ENCODE assay signal across 12 cellular contexts in genomic region chr19:10587022-10587838, GRCh38. TPM values are rescaled to one million over a fixed set of nuclear protein-coding genes. Genes with fewer than 3 reads are reported as not detected.
DNase-seq lines count a peak whose midpoint lies in the region; ATAC-seq and TF ChIP-seq lines count a peak whose summit lies in the region.
"Had no signal": no experiment of that assay in that cellular context is flagged by ENCODE, and none has a peak within 500 bp of the region (broad histone marks: within the 10 kb centered on the region; RNA-seq: fewer than 3 reads in every experiment).

Gene AP1M2 (minus strand): TSS chr19:10587312. CDS start chr19:10587231, 81 bp downstream.

- H3K27me3 Mint-ChIP-seq in stimulated activated naive B cell treated with anti-CD40 and anti-IgM and Interleukin-4, amounts not matched to agents 10 μg/mL and 1 μg/mL and 100 μg/mL, for 72 hours: peaks cover 7 to 9% of the 10 kb centered on the region in 2 donors

- DNase-seq in COR-L47 (lab: John Stamatoyannopoulos, UW) (peak; percentile 55), NCI-H146 treated with DMSO at 0.1 percent for 48 hours (lab: John Stamatoyannopoulos, UW; ENCODE audit: unreplicated experiment) (peak; percentile 72), epithelial cell of esophagus (ENCODE audit: low read depth) (peak; percentile 86), HCEC 1CT (no peak), heart right ventricle (no peak)
- DNase-seq in stimulated activated naive B cell treated with anti-CD40 and anti-IgM and Interleukin-4, amounts not matched to agents 10 μg/mL and 1 μg/mL and 100 μg/mL, for 72 hours: no peak
- DNase-seq: activated CD4-positive, alpha-beta memory T cell treated with anti-CD3 and anti-CD28 coated beads for 36 hours; adrenal gland had no signal

- peak within 1 kb of the TSS; percentile 88 for H3K9ac ChIP-seq in mucosa of stomach (ENCODE audit: low read length)
- H3K9ac ChIP-seq: BLaER1 had no signal

- peaks cover 9 to 14% of the 10 kb centered on the region in 2 donors for H3K4me1 Mint-ChIP-seq in stimulated activated naive B cell treated with anti-CD40 and anti-IgM and Interleukin-4, amounts not matched to agents 10 μg/mL and 1 μg/mL and 100 μg/mL, for 72 hours

- ATAC-seq in stimulated activated naive B cell treated with anti-CD40 and anti-IgM and Interleukin-4, amounts not matched to agents 10 μg/mL and 1 μg/mL and 100 μg/mL, for 72 hours (replicated peaks): no peak
- no peak for ATAC-seq in heart right ventricle
- ATAC-seq in GM21619 (IDR thresholded peaks at IDR 0.05; ENCODE audit: unreplicated experiment): no peak
- ATAC-seq: SK-N-SH treated with all-trans-retinoic acid at 6 μM for 48 hours had no signal

- TF ChIP-seq CTCF in epithelial cell of esophagus (IDR thresholded peaks at IDR 0.05; ENCODE audit: insufficient read depth, low read depth, low read length, missing control alignments) (no peak), heart right ventricle (IDR thresholded peaks at IDR 0.05) (no peak)

- no peaks in the 10 kb centered on the region for H3K36me3 Mint-ChIP-seq in stimulated activated naive B cell treated with anti-CD40 and anti-IgM and Interleukin-4, amounts not matched to agents 10 μg/mL and 1 μg/mL and 100 μg/mL, for 72 hours
- H3K36me3 Mint-ChIP-seq: activated CD4-positive, alpha-beta memory T cell treated with anti-CD3 and anti-CD28 coated beads for 36 hours had no signal

- no peaks in the 10 kb centered on the region for H3K9me3 Mint-ChIP-seq in stimulated activated naive B cell treated with anti-CD40 and anti-IgM and Interleukin-4, amounts not matched to agents 10 μg/mL and 1 μg/mL and 100 μg/mL, for 72 hours
- H3K9me3 Mint-ChIP-seq: activated CD4-positive, alpha-beta memory T cell treated with anti-CD3 and anti-CD28 coated beads for 36 hours had no signal

- H3K27ac Mint-ChIP-seq in stimulated activated naive B cell treated with anti-CD40 and anti-IgM and Interleukin-4, amounts not matched to agents 10 μg/mL and 1 μg/mL and 100 μg/mL, for 72 hours: no peak within 1 kb of the TSS
- H3K27ac Mint-ChIP-seq: activated CD4-positive, alpha-beta memory T cell treated with anti-CD3 and anti-CD28 coated beads for 36 hours had no signal

- H3K4me3 ChIP-seq in epithelial cell of esophagus (ENCODE audit: low read length) (peak within 1 kb of the TSS; percentile 80), mucosa of stomach (ENCODE audit: low read length) (peak within 1 kb of the TSS; percentile 67), heart right ventricle (no peak within 1 kb of the TSS)
- H3K4me3 ChIP-seq: adrenal gland, BLaER1 had no signal

- H3K9me3 ChIP-seq in mucosa of stomach (ENCODE audit: control insufficient read depth, low read length) (no peaks in the 10 kb centered on the region), heart right ventricle (no peaks in the 10 kb centered on the region)
- H3K9me3 ChIP-seq: adrenal gland, BLaER1 had no signal

- H3K36me3 ChIP-seq in mucosa of stomach (ENCODE audit: control insufficient read depth, insufficient read depth, low read length) (no peaks in the 10 kb centered on the region), heart right ventricle (no peaks in the 10 kb centered on the region)
- H3K36me3 ChIP-seq: adrenal gland, BLaER1 had no signal

- intact Hi-C loops in heart right ventricle (cut with DNase I): loop anchor here in 1 of 10 donors (10.0 kb wide), 1 partner anchor 208 kb away; no protein-coding TSS in a partner anchor

- WGBS in heart right ventricle, 2 donors: 19 to 23% methylated on average over 34 to 35 of the region's 35 CpGs

- no peak within 1 kb of the TSS for H3K4me3 Mint-ChIP-seq in stimulated activated naive B cell treated with anti-CD40 and anti-IgM and Interleukin-4, amounts not matched to agents 10 μg/mL and 1 μg/mL and 100 μg/mL, for 72 hours
- H3K4me3 Mint-ChIP-seq: activated CD4-positive, alpha-beta memory T cell treated with anti-CD3 and anti-CD28 coated beads for 36 hours had no signal

- H3K27me3 ChIP-seq in mucosa of stomach (ENCODE audit: control insufficient read depth, insufficient read depth, low read length) (no peaks in the 10 kb centered on the region), heart right ventricle (peaks cover 0 to 30% (median 26%) of the 10 kb centered on the region in 7 donors)
- H3K27me3 ChIP-seq: BLaER1 had no signal

- H3K4me1 ChIP-seq in mucosa of stomach (ENCODE audit: control insufficient read depth, insufficient read depth, low read length) (no peaks in the 10 kb centered on the region), heart right ventricle (peaks cover 0 to 10% (median 0%) of the 10 kb centered on the region in 9 donors)
- H3K4me1 ChIP-seq: adrenal gland had no signal

- H3K27ac ChIP-seq in heart right ventricle: no peak within 1 kb of the TSS
- H3K27ac ChIP-seq: adrenal gland, BLaER1 had no signal

RNA-seq across cellular contexts. Expression of gene AP1M2, which starts in this region (rescaled TPM):
- not detected for total RNA-seq in heart right ventricle
- polyA plus RNA-seq in heart right ventricle: not detected
- total RNA-seq: activated CD4-positive, alpha-beta memory T cell treated with anti-CD3 and anti-CD28 coated beads for 36 hours had no signal

Comparison
In these comparisons a context has a peak if more than half of its experiments do, and no peak if none do; other contexts are left out.
1. DNase-seq: peak in COR-L47 (single experiment), NCI-H146 treated with DMSO at 0.1 percent for 48 hours (single experiment) and epithelial cell of esophagus (single experiment); none in HCEC 1CT (single experiment), stimulated activated naive B cell treated with anti-CD40 and anti-IgM and Interleukin-4, amounts not matched to agents 10 μg/mL and 1 μg/mL and 100 μg/mL, for 72 hours (single experiment) and heart right ventricle (0 of 2).
2. H3K4me3 ChIP-seq: peak in epithelial cell of esophagus (single experiment) and mucosa of stomach (single experiment); none in heart right ventricle (0 of 10).